ENCODE assay signal across 8 cellular contexts in the genomic region with DNA sequence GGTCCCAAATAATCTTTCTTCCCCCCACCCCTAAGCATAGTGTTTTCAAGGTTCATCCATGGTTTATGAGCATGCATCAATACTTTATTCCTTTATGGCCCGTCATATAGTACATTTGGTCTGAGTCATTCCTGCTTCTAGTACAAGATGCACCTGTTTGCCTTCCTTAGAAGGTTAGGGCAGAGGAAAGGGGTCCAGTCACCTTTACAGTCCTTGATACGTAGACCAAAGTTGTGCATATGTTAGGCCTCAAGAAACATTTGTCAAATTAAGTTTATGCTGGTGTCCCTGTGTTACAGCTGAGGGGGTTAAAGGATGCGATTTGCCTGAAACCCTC. TPM values are rescaled to one million over a fixed set of nuclear protein-coding genes. Genes with fewer than 3 reads are reported as not detected.
DNase-seq lines count a peak whose midpoint lies in the region; ATAC-seq and TF ChIP-seq lines count a peak whose summit lies in the region.

No MANE protein-coding gene starts in this region.

- peak; percentile 59 for DNase-seq in activated CD4-positive, alpha-beta T cell treated with anti-CD3 and anti-CD28 coated beads, Interleukin-2, amount 10 ng/mL, durations not matched to agents 24 days and 14 days
- no peak for DNase-seq in activated CD4-positive, alpha-beta T cell treated with anti-CD3 and anti-CD28 coated beads for 4 hours
- DNase-seq in adrenal gland (no peak), left lung (no peak), middle frontal gyrus (ENCODE audit: extremely low spot score, low spot score) (no peak)
- no peak for DNase-seq in activated effector memory CD4-positive, alpha-beta T cell treated with anti-CD3 and anti-CD28 coated beads, Interleukin-2, amount 50 U/mL, for 16 hours

- H3K4me3 Mint-ChIP-seq in activated CD4-positive, alpha-beta T cell treated with anti-CD3 and anti-CD28 coated beads, Interleukin-2, amount 10 ng/mL, durations not matched to agents 24 days and 14 days: peak overlapping the region; percentile 99

- H3K4me3 ChIP-seq in adrenal gland: peak overlapping the region in 2 of 4 donors; percentile 84 to 98
- peak overlapping the region; percentile 98 to 99 for H3K4me3 ChIP-seq in left lung
- H3K4me3 ChIP-seq in thymus (ENCODE audit: low read length): peak overlapping the region; percentile 96

- H3K4me1 ChIP-seq in adrenal gland (replicated peaks in 1 of 2) (peaks cover 16 to 30% of the 10 kb centered on the region in 2 donors), left lung (peaks cover 16 to 34% of the 10 kb centered on the region in 2 donors), thymus (ENCODE audit: control insufficient read depth, insufficient read depth, low read length) (peaks cover 13% of the 10 kb centered on the region)

- H3K4me1 Mint-ChIP-seq in activated CD4-positive, alpha-beta T cell treated with anti-CD3 and anti-CD28 coated beads, Interleukin-2, amount 10 ng/mL, durations not matched to agents 24 days and 14 days: peaks cover 37% of the 10 kb centered on the region

- 53 to 80% (median 71%) methylated on average over 3 of the region's 3 CpGs for WGBS in adrenal gland, 4 donors
- 80% methylated on average over 3 of the region's 3 CpGs for WGBS in thymus

- H3K36me3 ChIP-seq in adrenal gland (replicated peaks in 1 of 2) (no peaks in the 10 kb centered on the region), left lung (no peaks in the 10 kb centered on the region), thymus (ENCODE audit: control insufficient read depth, insufficient read depth) (peaks cover 5% of the 10 kb centered on the region)

- H3K36me3 Mint-ChIP-seq in activated CD4-positive, alpha-beta T cell treated with anti-CD3 and anti-CD28 coated beads, Interleukin-2, amount 10 ng/mL, durations not matched to agents 24 days and 14 days (ENCODE audit: low read depth): peaks cover 12% of the 10 kb centered on the region

- H3K27ac Mint-ChIP-seq in activated CD4-positive, alpha-beta T cell treated with anti-CD3 and anti-CD28 coated beads, Interleukin-2, amount 10 ng/mL, durations not matched to agents 24 days and 14 days: peak overlapping the region; percentile 100

- no peaks in the 10 kb centered on the region for H3K27me3 Mint-ChIP-seq in activated CD4-positive, alpha-beta T cell treated with anti-CD3 and anti-CD28 coated beads, Interleukin-2, amount 10 ng/mL, durations not matched to agents 24 days and 14 days

- TF ChIP-seq POLR2A in adrenal gland (IDR thresholded peaks at IDR 0.05): no peak

- TF ChIP-seq CTCF in adrenal gland (IDR thresholded peaks at IDR 0.05) (no peak), left lung (IDR thresholded peaks at IDR 0.05) (no peak)

- H3K9me3 Mint-ChIP-seq in activated CD4-positive, alpha-beta T cell treated with anti-CD3 and anti-CD28 coated beads, Interleukin-2, amount 10 ng/mL, durations not matched to agents 24 days and 14 days: no peaks in the 10 kb centered on the region

- no peaks in the 10 kb centered on the region for H3K9me3 ChIP-seq in adrenal gland (replicated peaks in 1 of 3)
- no peaks in the 10 kb centered on the region for H3K9me3 ChIP-seq in left lung
- H3K9me3 ChIP-seq in thymus (ENCODE audit: control insufficient read depth): no peaks in the 10 kb centered on the region

- intact Hi-C loops in activated CD4-positive, alpha-beta T cell treated with anti-CD3 and anti-CD28 coated beads, Interleukin-2, amount 10 ng/mL, durations not matched to agents 24 days and 14 days (cut with micrococcal nuclease): no loop called here
- intact Hi-C loops in adrenal gland (cut with DNase I): no loop called here
- intact Hi-C loops in left lung (cut with DNase I): no loop called here

- H3K27me3 ChIP-seq in adrenal gland (no peaks in the 10 kb centered on the region), left lung (no peaks in the 10 kb centered on the region), thymus (ENCODE audit: control insufficient read depth, insufficient read depth) (no peaks in the 10 kb centered on the region)

- no peak for ATAC-seq in left lung
- ATAC-seq in GM21528 (IDR thresholded peaks at IDR 0.05; ENCODE audit: low FRiP score, unreplicated experiment): no peak

- peak overlapping the region; percentile 98 to 100 (median 99) for H3K27ac ChIP-seq in adrenal gland
- peak overlapping the region; percentile 99 to 100 for H3K27ac ChIP-seq in left lung
- H3K27ac ChIP-seq in thymus (ENCODE audit: low read depth): peak overlapping the region; percentile 99

RNA-seq across cellular contexts. Expression of a gene that starts 1.4 kb away (rescaled TPM):
- 7.1 and 7.7 TPM in 2 replicates for total RNA-seq in activated CD4-positive, alpha-beta T cell treated with anti-CD3 and anti-CD28 coated beads, Interleukin-2, amount 10 ng/mL, durations not matched to agents 24 days and 14 days
- total RNA-seq in adrenal gland: 10 to 100 TPM; 15.8 to 67.3 (median 48.1) TPM
- polyA plus RNA-seq in adrenal gland: 10 to 100 TPM; 23.7 to 31.5 (median 24.7) TPM
- 10 to 100 TPM in 1 of 2 donors, 1 to 10 TPM in 1; 9.4 to 11.0 TPM for total RNA-seq in left lung
- 17.6 TPM for polyA plus RNA-seq in thymus

RNA-seq across cellular contexts. Expression of a gene that starts 1.5 kb away (rescaled TPM):
- total RNA-seq in activated CD4-positive, alpha-beta T cell treated with anti-CD3 and anti-CD28 coated beads, Interleukin-2, amount 10 ng/mL, durations not matched to agents 24 days and 14 days: 40.8 and 42.8 TPM in 2 replicates
- total RNA-seq in adrenal gland (10 to 100 TPM; 33.2 to 73.4 (median 47.8) TPM), left lung (10 to 100 TPM; 39.2 to 56.7 TPM)
- polyA plus RNA-seq in adrenal gland (10 to 100 TPM; 16.9 to 22.7 (median 21.2) TPM), thymus (10.4 TPM)
